ENCODE assay signal across 16 cellular contexts in genomic region chr7:47788083-47788482, GRCh38.
DNase-seq lines count a peak whose midpoint lies in the region; ATAC-seq, FAIRE-seq and TF ChIP-seq lines count a peak whose summit lies in the region.
"Had no signal": no experiment of that assay in that cellular context is flagged by ENCODE, and none has a peak within 500 bp of the region (broad histone marks: within the 10 kb centered on the region; RNA-seq: fewer than 3 reads in every experiment).

No MANE protein-coding gene starts in this region.

- no peak overlapping the region for H2AFZ ChIP-seq in HepG2 (ENCODE audit: low read length)

- no peaks in the 10 kb centered on the region for H3K79me2 ChIP-seq in HepG2 (ENCODE audit: insufficient read depth, low read length)

- H3K9me3 ChIP-seq in HepG2 (ENCODE audit: low read length) (no peaks in the 10 kb centered on the region), right lobe of liver (no peaks in the 10 kb centered on the region), SJSA1 (replicated peaks) (no peaks in the 10 kb centered on the region), kidney (ENCODE audit: control insufficient read depth in 1 of 2, low read length in 2 of 2) (no peaks in the 10 kb centered on the region)

- DNase-seq in HepG2 (ENCODE audit: low spot score) (no peak), right lobe of liver (no peak), SJSA1 (ENCODE audit: low read depth in 1 of 2, low spot score in 2 of 2) (no peak), kidney (no peak), GF-D8 (lab: John Stamatoyannopoulos, UW) (no peak), OCI-M2 (lab: John Stamatoyannopoulos, UW; ENCODE audit: unreplicated experiment) (no peak), occipital lobe (lab: John Stamatoyannopoulos, UW) (no peak)
- DNase-seq: AML-193, DMS79, Kasumi-1, NCI-H1930, NCI-H2171 treated with DMSO at 0.1 percent for 48 hours, NCI-H510A treated with DMSO at 0.1 percent for 48 hours had no signal

- H3K4me2 ChIP-seq in HepG2 (ENCODE audit: low read depth, low read length): no peak overlapping the region

- H3K27ac ChIP-seq in HepG2 (ENCODE audit: extremely low read length, insufficient read depth, low read length): peak overlapping the region; percentile 92
- H3K27ac ChIP-seq in right lobe of liver: no peak overlapping the region
- peak overlapping the region; percentile 96 for H3K27ac ChIP-seq in SJSA1
- H3K27ac ChIP-seq in kidney (ENCODE audit: low read depth in 2 of 2, low read length in 2 of 2): no peak overlapping the region

- ATAC-seq in HepG2 (no peak), right lobe of liver (no peak), HG02623 (IDR thresholded peaks at IDR 0.05; ENCODE audit: unreplicated experiment) (no peak)
- ATAC-seq: Right ventricle myocardium inferior had no signal

- H3K27me3 ChIP-seq in HepG2 (ENCODE audit: control insufficient read depth in 1 of 2, insufficient read depth in 2 of 2, low read length in 2 of 2): no peaks in the 10 kb centered on the region
- no peaks in the 10 kb centered on the region for H3K27me3 ChIP-seq in right lobe of liver
- no peaks in the 10 kb centered on the region for H3K27me3 ChIP-seq in SJSA1 (replicated peaks)

- 86% methylated on average over 4 of the region's 4 CpGs for WGBS in HepG2 (ENCODE audit: low lambda C conversion rate)
- 90% methylated on average over 4 of the region's 4 CpGs for WGBS in right lobe of liver (ENCODE audit: insufficient coverage, low coverage, low lambda C conversion rate, missing lambda C conversion rate)

- TF ChIP-seq CTCF in HepG2 (CRISPR knock-in tag; IDR thresholded peaks at IDR 0.05) (no peak), right lobe of liver (IDR thresholded peaks at IDR 0.05) (no peak), kidney (IDR thresholded peaks at IDR 0.05; ENCODE audit: borderline replicate concordance, extremely low read depth, insufficient read depth) (no peak)

- H3K4me1 ChIP-seq in HepG2 (ENCODE audit: insufficient read depth, low read length) (peaks cover 64% of the 10 kb centered on the region), right lobe of liver (peaks cover 0 to 4% (median 0%) of the 10 kb centered on the region in 4 donors), SJSA1 (replicated peaks) (peaks cover 43% of the 10 kb centered on the region), kidney (ENCODE audit: control insufficient read depth in 1 of 2, insufficient read depth in 1 of 2, low read depth in 1 of 2, low read length in 2 of 2) (no peaks in the 10 kb centered on the region)

- H4K20me1 ChIP-seq in HepG2 (ENCODE audit: insufficient read depth, low read length): no peaks in the 10 kb centered on the region

- TF ChIP-seq EP300 in HepG2 (IDR thresholded peaks at IDR 0.05; ENCODE audit: low read depth in 2 of 2, low read length in 2 of 2) (no peak), HepG2 (CRISPR knock-in tag; IDR thresholded peaks at IDR 0.05; ENCODE audit: borderline replicate concordance) (no peak)

- H3K36me3 ChIP-seq in HepG2 (replicated peaks in 1 of 2; ENCODE audit: control insufficient read depth in 1 of 2, insufficient read depth in 2 of 2, low read length in 2 of 2) (no peaks in the 10 kb centered on the region), right lobe of liver (no peaks in the 10 kb centered on the region), SJSA1 (no peaks in the 10 kb centered on the region), kidney (ENCODE audit: control insufficient read depth in 1 of 2, insufficient read depth in 2 of 2, low read length in 2 of 2) (no peaks in the 10 kb centered on the region)

- no peak for TF ChIP-seq POLR2A in HepG2 (IDR thresholded peaks at IDR 0.05; ENCODE audit: insufficient read depth in 1 of 2, low read depth in 2 of 2, low read length in 2 of 2)
- no peak for TF ChIP-seq POLR2A in right lobe of liver (IDR thresholded peaks at IDR 0.05)

- H3K4me3 ChIP-seq in HepG2 (replicated peaks in 1 of 3; ENCODE audit: insufficient read depth in 1 of 3, low read depth in 2 of 3, low read length in 3 of 3) (no peak overlapping the region), right lobe of liver (no peak overlapping the region), SJSA1 (no peak overlapping the region), kidney (ENCODE audit: low read length in 2 of 2) (no peak overlapping the region)

- no TSS peak for BruUV-seq in HepG2 (replicated peaks; lab: Mats Ljungman, UMichigan)

- in situ Hi-C loops in HepG2 (cut with HindIII; ENCODE audit: extremely low pct_ligation_motif_present, low pct_unique_long_range_greater_than_20kb): no loop called here

- intact Hi-C loops in HepG2 (cut with micrococcal nuclease; ENCODE audit: unreplicated experiment) (loop anchor here (10.0 kb wide), 1 partner anchor 313 kb away; no protein-coding TSS in a partner anchor), right lobe of liver (cut with DNase I) (no loop called here), kidney (cut with DNase I) (no loop called here)

- POLR2A ChIA-PET in HepG2 (lab: Yijun Ruan, JAX): interaction anchor here (1.2 to 6.9 kb wide), 6 partner anchors 15 to 217 kb away, joined by 4 to 167 read pairs (median 10); no protein-coding TSS in a partner anchor

- FAIRE-seq in HepG2 (lab: Jason Lieb, UNC) (no peak), kidney (lab: Jason Lieb, UNC) (peak; percentile 30)
- FAIRE-seq: H54 had no signal

- H3K9ac ChIP-seq in HepG2 (ENCODE audit: insufficient read depth, low read depth, low read length) (peak overlapping the region; percentile 74; the same call in 1 of the 2 replicates), kidney (ENCODE audit: low read length in 2 of 2) (no peak overlapping the region)

- CTCF ChIA-PET in HepG2 (lab: Yijun Ruan, JAX; ENCODE audit: low intra/inter-chr PET ratio, low total read pairs): no interaction called here

- no peak for TF ChIP-seq RAD21 in HepG2 (CRISPR knock-in tag; IDR thresholded peaks at IDR 0.05)

TF ChIP-seq in HepG2, 621 proteins besides CTCF, POLR2A, EP300 and RAD21:
- no peak for TF ChIP-seq CC2D1A (CRISPR knock-in tag; IDR thresholded peaks at IDR 0.05)
- TF ChIP-seq ZNF570 (CRISPR knock-in tag; IDR thresholded peaks at IDR 0.05; ENCODE audit: borderline replicate concordance): no peak
- TF ChIP-seq SRF (IDR thresholded peaks at IDR 0.05; ENCODE audit: low read depth, low read length): no peak
- no peak for TF ChIP-seq ZNF782 (CRISPR knock-in tag; IDR thresholded peaks at IDR 0.05; ENCODE audit: borderline replicate concordance)
- TF ChIP-seq MIER2 (CRISPR knock-in tag; IDR thresholded peaks at IDR 0.05): no peak

Comparison
In these comparisons a context has a peak if more than half of its experiments do, and no peak if none do; other contexts are left out.
1. H3K27ac ChIP-seq: peak in HepG2 (single experiment) and SJSA1 (single experiment); none in right lobe of liver (0 of 3) and kidney (0 of 2).